ENCODE assay signal across 8 cellular contexts in genomic region chr19:40286235-40286530, GRCh38. TPM values are rescaled to one million over a fixed set of nuclear protein-coding genes. Genes with fewer than 3 reads are reported as not detected.
A peak's percentile ranks its signal among the peaks of the same experiment; 100 is the strongest.
DNase-seq lines count a peak whose midpoint lies in the region; ATAC-seq and TF ChIP-seq lines count a peak whose summit lies in the region.

No MANE protein-coding gene starts in this region.

- H3K79me1 ChIP-seq in H9 (ENCODE audit: insufficient read depth, low read depth, low read length, poor library complexity, severe bottlenecking) = peaks cover 5% of the 10 kb centered on the region

- H3K27ac ChIP-seq in H9 (ENCODE audit: insufficient read length, low read depth, low read length) (no peak overlapping the region), SK-N-MC (peak overlapping the region; percentile 97), skeletal muscle tissue (ENCODE audit: low read depth, low read length) (peak overlapping the region; percentile 95)

- H3K18ac ChIP-seq in H9 (ENCODE audit: insufficient read length, low read depth, low read length) = no peak overlapping the region

- no CpG with 5 or more reads among the region's 11 CpGs for WGBS in H9 (ENCODE audit: extremely low coverage, insufficient read length, low lambda C conversion rate)

- no peaks in the 10 kb centered on the region for H3K27me3 ChIP-seq in H9 (ENCODE audit: insufficient read depth, low read length)
- H3K27me3 ChIP-seq in skeletal muscle tissue (ENCODE audit: control insufficient read depth in 3 of 3, insufficient read depth in 3 of 3, low read length in 3 of 3) = no peaks in the 10 kb centered on the region
- no peaks in the 10 kb centered on the region for H3K27me3 ChIP-seq in HAP-1 (ENCODE audit: low read depth)

- no peak overlapping the region for H2BK15ac ChIP-seq in H9 (ENCODE audit: low read depth, low read length)

- H3K4me2 ChIP-seq in H9 (ENCODE audit: insufficient read depth, insufficient read length, low read length) = peak overlapping the region; percentile 90

- H4K20me1 ChIP-seq in H9 (ENCODE audit: control insufficient read depth, insufficient read depth, insufficient read length) = no peaks in the 10 kb centered on the region

- H3K36me3 ChIP-seq in SK-N-MC (ENCODE audit: insufficient read depth, low read length) (no peaks in the 10 kb centered on the region), skeletal muscle tissue (ENCODE audit: control insufficient read depth in 3 of 3, insufficient read depth in 3 of 3, low read length in 3 of 3) (peaks cover 0 to 3% (median 0%) of the 10 kb centered on the region in 3 donors), HAP-1 (replicated peaks) (peaks cover 13% of the 10 kb centered on the region)

- no peak overlapping the region for H3K56ac ChIP-seq in H9 (ENCODE audit: insufficient read length, low read depth, low read length)

- in situ Hi-C loops in HAP-1 (cut with MboI; ENCODE audit: low sequenced_read_pairs) = no loop called here

- no peak overlapping the region for H2BK12ac ChIP-seq in H9 (ENCODE audit: insufficient read length, low read depth, low read length)

- peaks cover 13% of the 10 kb centered on the region for H3K79me2 ChIP-seq in H9 (ENCODE audit: insufficient read depth, low read length)

- peak overlapping the region in 2 of 3 experiments; percentile 99 to 100; a peak in 4 of 7 replicates for H3K27ac Mint-ChIP-seq in H9

- H3K14ac ChIP-seq in H9 (ENCODE audit: insufficient read depth, low read length) = no peak overlapping the region

- no peak for TF ChIP-seq CTCF in H9 (conservative IDR thresholded peaks at IDR 0.05)
- TF ChIP-seq CTCF in fibroblast of villous mesenchyme (IDR thresholded peaks at IDR 0.05; ENCODE audit: insufficient read depth, low read depth, low read length) = no peak

- H3K23me2 ChIP-seq in H9 (ENCODE audit: insufficient read length, low read depth, low read length, poor library complexity, severe bottlenecking) = peaks cover 9% of the 10 kb centered on the region

- H3K4me1 Mint-ChIP-seq in H9 = peaks cover 27 to 34% of the 10 kb centered on the region in 2 experiments

- H2BK5ac ChIP-seq in H9 (ENCODE audit: insufficient read length, low read length) = no peak overlapping the region

- H4K8ac ChIP-seq in H9 (replicated peaks; ENCODE audit: insufficient read length, low read depth, low read length) = no peak overlapping the region

- H3K9me3 Mint-ChIP-seq in H9 = no peaks in the 10 kb centered on the region; a peak in 1 of 5 replicates

- no peak overlapping the region for H4K5ac ChIP-seq in H9 (ENCODE audit: insufficient read length, low read depth, low read length)

- H4K91ac ChIP-seq in H9 (ENCODE audit: insufficient read length, low read depth, low read length) = no peak overlapping the region

- no peak for DNase-seq in H9
- no peak for DNase-seq in SK-N-MC (ENCODE audit: low read depth, low spot score)
- DNase-seq in fibroblast of villous mesenchyme (ENCODE audit: low read depth) = no peak
- no peak for DNase-seq in HAP-1 (ENCODE audit: low spot score in 2 of 2)
- DNase-seq in DMS79 treated with DMSO at 0.1 percent for 48 hours (lab: John Stamatoyannopoulos, UW) = no peak
- DNase-seq in GOT3 (lab: John Stamatoyannopoulos, UW) = no peak

- H3K4me3 Mint-ChIP-seq in H9 = peak overlapping the region; percentile 89 to 96

- H3K9me3 ChIP-seq in H9 (ENCODE audit: control insufficient read depth, low read depth, low read length) (no peaks in the 10 kb centered on the region), SK-N-MC (ENCODE audit: low read depth, low read length) (no peaks in the 10 kb centered on the region), skeletal muscle tissue (ENCODE audit: control insufficient read depth in 3 of 3, low read length in 3 of 3) (no peaks in the 10 kb centered on the region), HAP-1 (no peaks in the 10 kb centered on the region)

- no peak overlapping the region for H2AK5ac ChIP-seq in H9 (ENCODE audit: insufficient read length, low read length)

- ATAC-seq in HG03342 (IDR thresholded peaks at IDR 0.05; ENCODE audit: unreplicated experiment) = no peak

- no peaks in the 10 kb centered on the region for H3K27me3 Mint-ChIP-seq in H9 (ENCODE audit: low read depth)

- H3T11ph ChIP-seq in H9 (ENCODE audit: low read length) = no peak overlapping the region

- H3K4me1 ChIP-seq in H9 (ENCODE audit: insufficient read depth, low read length) = no peaks in the 10 kb centered on the region; the same call in 1 of the 2 replicates
- peaks cover 32 to 42% (median 37%) of the 10 kb centered on the region in 3 donors for H3K4me1 ChIP-seq in skeletal muscle tissue (ENCODE audit: control insufficient read depth in 3 of 3, insufficient read depth in 3 of 3, low read length in 3 of 3)
- H3K4me1 ChIP-seq in HAP-1 = peaks cover 10% of the 10 kb centered on the region

- no peaks in the 10 kb centered on the region for H3K36me3 Mint-ChIP-seq in H9 (ENCODE audit: insufficient read depth in 1 of 3, low read depth in 3 of 3)

- no peak overlapping the region for H2BK20ac ChIP-seq in H9 (ENCODE audit: low read depth, low read length, poor library complexity, severe bottlenecking)

- no peak overlapping the region for H3K23ac ChIP-seq in H9 (ENCODE audit: insufficient read length, low read depth, low read length)

- H3K4me3 ChIP-seq in SK-N-MC (no peak overlapping the region), fibroblast of villous mesenchyme (ENCODE audit: low read depth, low read length) (peak overlapping the region; percentile 10), skeletal muscle tissue (ENCODE audit: low read length in 3 of 3) (peak overlapping the region in 1 of 3 donors; percentile 71), HAP-1 (no peak overlapping the region)

- H3K9ac ChIP-seq in H9 (ENCODE audit: extremely low read depth, insufficient read length, low read length) = no peak overlapping the region
- H3K9ac ChIP-seq in SK-N-MC (ENCODE audit: insufficient read length) = peak overlapping the region; percentile 83
- peak overlapping the region; percentile 66 to 94 (median 80) for H3K9ac ChIP-seq in skeletal muscle tissue (ENCODE audit: low read depth in 1 of 3, low read length in 3 of 3)

- no peak overlapping the region for H2BK120ac ChIP-seq in H9 (ENCODE audit: low read depth, low read length, poor library complexity, severe bottlenecking)

- H3K4ac ChIP-seq in H9 (ENCODE audit: low read depth, low read length) = no peak overlapping the region

- H2AFZ ChIP-seq in H9 (ENCODE audit: low read length) = no peak overlapping the region

RNA-seq across cellular contexts. Expression of gene AKT2, which starts 1.0 kb away (rescaled TPM):
- total RNA-seq in H9 (2021) (142 and 150 TPM in 2 replicates), fibroblast of villous mesenchyme (120 and 142 TPM in 2 replicates), skeletal muscle tissue (91.3 TPM)

RNA-seq across cellular contexts. Expression of gene CCNP, which starts 59.7 kb away (rescaled TPM):
- total RNA-seq in H9 (2021) = 0.31 and 0.35 TPM in 2 replicates
- under 0.01 and 0.86 TPM in 2 replicates for total RNA-seq in fibroblast of villous mesenchyme
- total RNA-seq in skeletal muscle tissue = not detected
